In the genomic region with DNA sequence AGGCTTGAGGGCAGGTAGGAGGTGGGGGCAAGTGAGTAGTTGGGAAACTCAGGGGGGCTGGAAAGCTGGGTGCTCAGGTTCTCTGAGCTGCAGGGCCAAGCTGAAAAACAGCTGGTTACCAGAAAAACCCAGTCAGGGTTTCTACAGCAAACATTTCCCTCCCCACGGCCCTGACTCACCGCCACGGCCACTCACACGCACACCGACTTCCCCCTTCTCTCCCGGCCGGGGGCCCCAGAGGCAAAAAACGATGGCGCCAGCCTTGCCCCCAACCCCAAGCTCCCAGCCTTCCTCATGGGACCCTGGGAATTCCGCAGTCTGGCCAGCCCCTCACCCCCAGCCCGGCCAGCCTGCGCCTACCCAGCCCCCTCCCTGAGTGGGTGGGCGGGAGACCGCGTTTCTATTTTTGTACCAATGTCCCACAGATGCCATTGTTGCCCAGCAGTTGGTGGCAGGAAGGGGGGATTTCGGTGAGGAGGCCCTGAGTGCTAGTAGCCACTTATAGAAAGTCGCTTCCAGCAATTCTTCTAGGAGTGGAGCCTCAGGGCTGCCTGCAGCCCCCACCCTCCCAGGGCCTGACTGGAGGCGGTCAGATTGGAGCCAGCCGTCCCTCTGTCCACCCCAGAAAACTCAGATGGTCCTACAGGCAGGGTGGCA, we compare ENCODE assay signal across 10 cellular contexts. TPM values are rescaled to one million over a fixed set of nuclear protein-coding genes. Genes with fewer than 3 reads are reported as not detected.
DNase-seq lines count a peak whose midpoint lies in the region; ATAC-seq and TF ChIP-seq lines count a peak whose summit lies in the region.
"Had no signal": no experiment of that assay in that cellular context is flagged by ENCODE, and none has a peak within 500 bp of the region (broad histone marks: within the 10 kb centered on the region; RNA-seq: fewer than 3 reads in every experiment).

No MANE protein-coding gene starts in this region.

- peaks cover 11% of the 10 kb centered on the region for H3K4me1 Mint-ChIP-seq in CD8-positive, alpha-beta T cell (ENCODE audit: low read depth)

- no peaks in the 10 kb centered on the region for H3K27me3 ChIP-seq in tibial nerve
- H3K27me3 ChIP-seq in CD8-positive, alpha-beta T cell (ENCODE audit: insufficient read depth, low read length) = no peaks in the 10 kb centered on the region

- H3K9me3 ChIP-seq in tibial nerve = no peaks in the 10 kb centered on the region
- H3K9me3 ChIP-seq in CD8-positive, alpha-beta T cell (ENCODE audit: low read length) = no peaks in the 10 kb centered on the region

- no peaks in the 10 kb centered on the region for H3K9me3 Mint-ChIP-seq in CD8-positive, alpha-beta T cell
- H3K9me3 Mint-ChIP-seq: brain had no signal

- no peaks in the 10 kb centered on the region for H3K36me3 Mint-ChIP-seq in CD8-positive, alpha-beta T cell
- H3K36me3 Mint-ChIP-seq: brain had no signal

- no peak overlapping the region for H3K27ac Mint-ChIP-seq in CD8-positive, alpha-beta T cell

- TF ChIP-seq EP300 in tibial nerve (IDR thresholded peaks at IDR 0.05) = peak in 1 of 2 donors; percentile 25

- 32 to 33% methylated on average over 18 to 19 of the region's 19 CpGs for WGBS in tibial nerve, 2 donors

- H3K27ac ChIP-seq in cingulate gyrus (ENCODE audit: low read depth, low read length) (peak overlapping the region; percentile 39), tibial nerve (peak overlapping the region; percentile 53 to 98 (median 90))
- H3K27ac ChIP-seq in CD8-positive, alpha-beta T cell (ENCODE audit: low read depth, low read length) = no peak overlapping the region
- H3K27ac ChIP-seq: C4-2B had no signal

- no peaks in the 10 kb centered on the region for H3K27me3 Mint-ChIP-seq in CD8-positive, alpha-beta T cell (ENCODE audit: low read depth)

- H3K36me3 ChIP-seq in tibial nerve = no peaks in the 10 kb centered on the region
- H3K36me3 ChIP-seq in CD8-positive, alpha-beta T cell (ENCODE audit: insufficient read depth, low read length) = no peaks in the 10 kb centered on the region

- intact Hi-C loops in CD8-positive, alpha-beta T cell (cut with DNase I, micrococcal nuclease) = no loop called here

- no peak for ATAC-seq in CD8-positive, alpha-beta T cell
- ATAC-seq in HG03520 (IDR thresholded peaks at IDR 0.05; ENCODE audit: unreplicated experiment) = no peak

- no peak for TF ChIP-seq CTCF in tibial nerve (IDR thresholded peaks at IDR 0.05)
- no peak for TF ChIP-seq CTCF in CD8-positive, alpha-beta T cell (IDR thresholded peaks at IDR 0.05)

- H3K4me3 ChIP-seq in tibial nerve = peak overlapping the region in 1 of 4 donors; percentile 5
- no peak overlapping the region for H3K4me3 ChIP-seq in CD8-positive, alpha-beta T cell (ENCODE audit: low read depth, low read length)

- peak; percentile 33 for DNase-seq in activated T-cell treated with anti-CD3 and anti-CD28 coated beads for 48 hours (ENCODE audit: low read depth)
- no peak for DNase-seq in activated T-cell treated with anti-CD3 and anti-CD28 coated beads, Interleukin-2, amount 50 U/mL, for 1 hour
- DNase-seq in mucosa of gallbladder (ENCODE audit: low spot score) = peak; percentile 50
- DNase-seq in tibial nerve (ENCODE audit: low spot score in 2 of 2) = peak in 1 of 2 donors; percentile 45
- no peak for DNase-seq in CD8-positive, alpha-beta T cell
- no peak for DNase-seq in midbrain (lab: John Stamatoyannopoulos, UW)

- no peak for TF ChIP-seq POLR2A in tibial nerve (IDR thresholded peaks at IDR 0.05)

- no peak overlapping the region for H3K4me3 Mint-ChIP-seq in CD8-positive, alpha-beta T cell
- H3K4me3 Mint-ChIP-seq: brain had no signal

- H3K4me1 ChIP-seq in tibial nerve = peaks cover 0 to 99% (median 77%) of the 10 kb centered on the region in 4 donors
- peaks cover 9% of the 10 kb centered on the region for H3K4me1 ChIP-seq in CD8-positive, alpha-beta T cell (ENCODE audit: insufficient read depth, low read length)

- POLR2A ChIA-PET in CD8-positive, alpha-beta T cell (lab: Charles Lee) = interaction anchor here (0.7 kb wide), 1 partner anchor 17 kb away, joined by 3 read pairs; no protein-coding TSS in a partner anchor

- CTCF ChIA-PET in CD8-positive, alpha-beta T cell (lab: Charles Lee) = interaction anchor here (1.3 kb wide), 1 partner anchor 34 kb away, joined by 3 read pairs; no protein-coding TSS in a partner anchor

RNA-seq across cellular contexts. Expression of a gene that starts 18.4 kb away (rescaled TPM):
- total RNA-seq in mucosa of gallbladder (94.3 TPM), tibial nerve (100 to 1,000 TPM in 1 of 4 donors, 10 to 100 TPM in 3; 24.9 to 137 (median 85.6) TPM)
- 1 to 10 TPM; 2.6 to 3.0 TPM for total RNA-seq in CD8-positive, alpha-beta T cell

RNA-seq across cellular contexts. Expression of a gene that starts 33.4 kb away (rescaled TPM):
- 74.7 TPM for total RNA-seq in mucosa of gallbladder
- 100 to 1,000 TPM; 136 to 309 (median 143) TPM for total RNA-seq in tibial nerve
- 10 to 100 TPM; 91.9 to 95.3 TPM for total RNA-seq in CD8-positive, alpha-beta T cell

RNA-seq across cellular contexts. Expression of a gene that starts 41.4 kb away (rescaled TPM):
- 142 TPM for total RNA-seq in mucosa of gallbladder
- total RNA-seq in tibial nerve = 10 to 100 TPM; 29.9 to 65.1 (median 38.7) TPM
- 10 to 100 TPM; 34.8 to 35.2 TPM for total RNA-seq in CD8-positive, alpha-beta T cell

RNA-seq across cellular contexts. Expression of a gene that starts 50.2 kb away (rescaled TPM):
- total RNA-seq in mucosa of gallbladder (92.7 TPM), tibial nerve (100 to 1,000 TPM in 2 of 4 donors, 10 to 100 TPM in 2; 66.6 to 112 (median 87.6) TPM)
- total RNA-seq in CD8-positive, alpha-beta T cell = 100 to 1,000 TPM; 116 to 120 TPM

RNA-seq across cellular contexts. Expression of a gene that starts 57.6 kb away (rescaled TPM):
- 9.1 TPM for total RNA-seq in mucosa of gallbladder
- total RNA-seq in tibial nerve = 10 to 100 TPM in 3 of 4 donors, 1 to 10 TPM in 1; 4.2 to 18.9 (median 13.4) TPM
- total RNA-seq in CD8-positive, alpha-beta T cell = 1 to 10 TPM; 5.9 to 6.4 TPM

Comparison
In these comparisons a context has a peak if more than half of its experiments do, and no peak if none do; other contexts are left out.
1. DNase-seq: peak in activated T-cell treated with anti-CD3 and anti-CD28 coated beads for 48 hours (single experiment) and mucosa of gallbladder (single experiment); none in activated T-cell treated with anti-CD3 and anti-CD28 coated beads, Interleukin-2, amount 50 U/mL, for 1 hour (single experiment), CD8-positive, alpha-beta T cell (0 of 7) and midbrain (single experiment).
2. RNA of a gene that starts 18.4 kb away (total RNA-seq): 24.9 to 137 TPM in tibial nerve and 94.3 TPM in mucosa of gallbladder (single experiment); 2.6 to 3.0 TPM in CD8-positive, alpha-beta T cell; every median in the first group is over 4 times any median in the second.